In the genomic region with DNA sequence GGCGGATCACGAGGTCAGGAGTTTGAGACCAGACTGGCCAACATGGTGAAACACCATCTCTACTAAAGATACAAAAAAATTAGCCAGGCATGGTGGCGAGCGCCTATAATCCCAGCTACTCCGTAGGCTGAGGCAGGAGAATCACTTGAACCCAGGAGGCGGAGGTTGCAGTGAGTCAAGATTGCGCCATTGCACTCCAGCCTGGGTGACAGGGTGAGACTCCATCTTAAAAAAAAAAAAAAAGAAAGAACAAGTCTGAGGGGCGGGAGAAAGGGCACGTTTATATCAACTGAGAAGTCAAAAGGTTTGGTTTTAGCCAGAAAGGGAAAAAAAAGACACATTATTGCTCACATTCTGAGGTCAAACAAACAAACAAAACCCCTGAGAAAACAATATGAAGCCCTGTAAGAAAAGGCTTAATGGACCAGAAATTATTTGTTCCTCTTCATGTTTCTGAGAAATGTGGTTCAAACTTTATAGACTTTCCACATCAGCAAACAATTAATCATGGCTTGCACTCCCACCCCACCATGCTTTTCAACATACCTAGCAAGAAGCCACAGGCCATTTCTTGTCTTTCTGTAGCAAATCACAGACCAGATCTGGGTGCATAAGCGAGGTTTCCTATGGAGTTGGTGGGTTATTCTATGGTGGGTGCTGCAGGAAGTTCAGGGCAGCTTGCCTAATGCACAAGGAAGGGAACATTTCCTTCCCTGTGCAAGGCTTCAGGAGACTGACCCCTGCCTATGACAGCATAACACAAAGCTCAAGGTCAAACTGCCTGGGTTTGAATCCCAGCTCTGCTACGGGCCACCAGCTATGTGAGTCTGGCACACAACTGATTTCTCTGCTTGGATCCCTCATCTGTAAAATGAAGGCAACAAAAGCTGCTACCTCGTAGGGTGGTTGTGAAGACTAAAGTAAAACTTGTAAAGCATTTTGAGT, we compare ENCODE assay signal across 10 cellular contexts.
A peak's percentile ranks its signal among the peaks of the same experiment; 100 is the strongest.
DNase-seq lines count a peak whose midpoint lies in the region; ATAC-seq and TF ChIP-seq lines count a peak whose summit lies in the region.
"Had no signal": no experiment of that assay in that cellular context is flagged by ENCODE, and none has a peak within 500 bp of the region (broad histone marks: within the 10 kb centered on the region; RNA-seq: fewer than 3 reads in every experiment).

No MANE protein-coding gene starts in this region.

- H3K9ac ChIP-seq in skeletal muscle satellite cell (ENCODE audit: low read depth, low read length), result peak overlapping the region; percentile 51

- no peak overlapping the region for H3K27ac ChIP-seq in GM23338 (ENCODE audit: low read depth)

- H3K27me3 Mint-ChIP-seq in GM23338 (ENCODE audit: insufficient read depth, low read depth, poor library complexity), result peaks cover 4% of the 10 kb centered on the region

- no peak overlapping the region for H3K4me3 ChIP-seq in GM23338
- no peak overlapping the region for H3K4me3 ChIP-seq in fibroblast of villous mesenchyme (ENCODE audit: low read depth, low read length)
- no peak overlapping the region for H3K4me3 ChIP-seq in skeletal muscle satellite cell (ENCODE audit: low read length)

- H3K27me3 ChIP-seq in GM23338 (ENCODE audit: insufficient read depth) (no peaks in the 10 kb centered on the region), skeletal muscle satellite cell (ENCODE audit: control insufficient read depth, insufficient read depth, low read length) (no peaks in the 10 kb centered on the region)

- no peak overlapping the region for H3K4me3 Mint-ChIP-seq in GM23338
- H3K4me3 Mint-ChIP-seq: central memory CD8-positive, alpha-beta T cell had no signal

- no peaks in the 10 kb centered on the region for H3K9me3 ChIP-seq in skeletal muscle satellite cell (replicated peaks; ENCODE audit: low read length)

- no peak overlapping the region for H3K27ac Mint-ChIP-seq in GM23338

- peaks cover 14% of the 10 kb centered on the region for H3K4me1 Mint-ChIP-seq in GM23338
- H3K4me1 Mint-ChIP-seq: central memory CD8-positive, alpha-beta T cell had no signal

- H3K36me3 Mint-ChIP-seq in GM23338 (ENCODE audit: low read depth), result no peaks in the 10 kb centered on the region

- H3K4me2 ChIP-seq in GM23338 (no peak overlapping the region), skeletal muscle satellite cell (ENCODE audit: low read length) (peak overlapping the region; percentile 16)

- TF ChIP-seq CTCF in GM23338 (conservative IDR thresholded peaks at IDR 0.05; ENCODE audit: low read depth in 2 of 2) (no peak), fibroblast of villous mesenchyme (IDR thresholded peaks at IDR 0.05; ENCODE audit: insufficient read depth, low read depth, low read length) (no peak)

- no peaks in the 10 kb centered on the region for H3F3A ChIP-seq in GM23338 (replicated peaks; ENCODE audit: low read depth)

- H3K36me3 ChIP-seq in GM23338 (ENCODE audit: insufficient read depth), result no peaks in the 10 kb centered on the region
- no peaks in the 10 kb centered on the region for H3K36me3 ChIP-seq in skeletal muscle satellite cell (ENCODE audit: insufficient read depth, low read length)

- intact Hi-C loops in head of caudate nucleus (cut with DNase I), result no loop called here

- H3K9me2 ChIP-seq in GM23338 (ENCODE audit: insufficient read depth), result no peaks in the 10 kb centered on the region; the same call in 1 of the 2 replicates

- DNase-seq in GM23338 (ENCODE audit: low spot score), result no peak
- DNase-seq in T1000 (lab: John Stamatoyannopoulos, UW), result peak; percentile 59
- DNase-seq in fibroblast of villous mesenchyme (ENCODE audit: low read depth), result peak; percentile 78
- DNase-seq in head of caudate nucleus, result no peak
- no peak for DNase-seq in NCI-H2227 (lab: John Stamatoyannopoulos, UW; ENCODE audit: unreplicated experiment)
- DNase-seq in GM19238 (ENCODE audit: insufficient read length, low spot score), result no peak
- DNase-seq: NCI-H1436 had no signal

- H4K20me1 ChIP-seq in GM23338 (replicated peaks; ENCODE audit: insufficient read depth), result no peaks in the 10 kb centered on the region

- H3K79me2 ChIP-seq in GM23338 (replicated peaks; ENCODE audit: insufficient read depth), result no peaks in the 10 kb centered on the region

- no peaks in the 10 kb centered on the region; the same call in 2 of the 3 replicates for H3K9me3 Mint-ChIP-seq in GM23338
- H3K9me3 Mint-ChIP-seq: central memory CD8-positive, alpha-beta T cell had no signal

- no peak for ATAC-seq in GM23338
- ATAC-seq in GM21367 (IDR thresholded peaks at IDR 0.05; ENCODE audit: unreplicated experiment), result no peak

- peak overlapping the region; percentile 96 for H2AFZ ChIP-seq in GM23338

- H3K4me1 ChIP-seq in GM23338 (ENCODE audit: insufficient read depth), result no peaks in the 10 kb centered on the region
- H3K4me1 ChIP-seq in skeletal muscle satellite cell (ENCODE audit: control insufficient read depth, insufficient read depth, low read length), result peaks cover 47% of the 10 kb centered on the region

TF ChIP-seq in GM23338, 12 proteins besides CTCF, POLR2A, EP300 and RAD21 (continues in another document):
- TF ChIP-seq ZNF331 (CRISPR knock-in tag; IDR thresholded peaks at IDR 0.05; ENCODE audit: low read depth), result no peak
- no peak for TF ChIP-seq CREB1 (CRISPR knock-in tag; IDR thresholded peaks at IDR 0.05; ENCODE audit: low read depth)
- no peak for TF ChIP-seq POLR2AphosphoS5 (IDR thresholded peaks at IDR 0.05; ENCODE audit: low read depth)
- no peak for TF ChIP-seq EZH2 (IDR thresholded peaks at IDR 0.05; ENCODE audit: low read depth, unreplicated experiment)
- TF ChIP-seq ZNF114 (CRISPR knock-in tag; IDR thresholded peaks at IDR 0.05), result no peak
- TF ChIP-seq STAT1 (IDR thresholded peaks at IDR 0.05; ENCODE audit: unreplicated experiment), result no peak
- TF ChIP-seq NANOG (IDR thresholded peaks at IDR 0.05; ENCODE audit: borderline replicate concordance), result no peak
- no peak for TF ChIP-seq ZNF462 (CRISPR knock-in tag; IDR thresholded peaks at IDR 0.05)

Comparison
In these comparisons a context has a peak if more than half of its experiments do, and no peak if none do; other contexts are left out.
1. DNase-seq: peak in T1000 (single experiment) and fibroblast of villous mesenchyme (single experiment); none in GM23338 (single experiment), head of caudate nucleus (0 of 42), NCI-H2227 (single experiment) and GM19238 (single experiment).